In the genomic region with DNA sequence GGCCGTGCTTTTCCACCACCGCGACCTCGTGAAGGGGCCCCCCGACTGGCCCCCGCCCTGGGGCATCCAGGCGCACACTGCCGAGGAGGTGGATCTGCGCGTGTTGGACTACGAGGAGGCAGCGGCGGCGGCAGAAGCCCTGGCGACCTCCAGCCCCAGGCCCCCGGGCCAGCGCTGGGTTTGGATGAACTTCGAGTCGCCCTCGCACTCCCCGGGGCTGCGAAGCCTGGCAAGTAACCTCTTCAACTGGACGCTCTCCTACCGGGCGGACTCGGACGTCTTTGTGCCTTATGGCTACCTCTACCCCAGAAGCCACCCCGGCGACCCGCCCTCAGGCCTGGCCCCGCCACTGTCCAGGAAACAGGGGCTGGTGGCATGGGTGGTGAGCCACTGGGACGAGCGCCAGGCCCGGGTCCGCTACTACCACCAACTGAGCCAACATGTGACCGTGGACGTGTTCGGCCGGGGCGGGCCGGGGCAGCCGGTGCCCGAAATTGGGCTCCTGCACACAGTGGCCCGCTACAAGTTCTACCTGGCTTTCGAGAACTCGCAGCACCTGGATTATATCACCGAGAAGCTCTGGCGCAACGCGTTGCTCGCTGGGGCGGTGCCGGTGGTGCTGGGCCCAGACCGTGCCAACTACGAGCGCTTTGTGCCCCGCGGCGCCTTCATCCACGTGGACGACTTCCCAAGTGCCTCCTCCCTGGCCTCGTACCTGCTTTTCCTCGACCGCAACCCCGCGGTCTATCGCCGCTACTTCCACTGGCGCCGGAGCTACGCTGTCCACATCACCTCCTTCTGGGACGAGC, we compare ENCODE assay signal across 8 cellular contexts. TPM values are rescaled to one million over a fixed set of nuclear protein-coding genes. Genes with fewer than 3 reads are reported as not detected.
A peak's percentile ranks its signal among the peaks of the same experiment; 100 is the strongest.
DNase-seq lines count a peak whose midpoint lies in the region; ATAC-seq and TF ChIP-seq lines count a peak whose summit lies in the region.

No MANE protein-coding gene starts in this region.

- intact Hi-C loops in lower leg skin (cut with DNase I; ENCODE audit: low total_unique reads) (no loop called here), thyroid gland (cut with DNase I) (no loop called here)

- 19 to 35% methylated on average over 35 to 48 of the region's 72 CpGs for WGBS in lower leg skin, 2 donors
- WGBS in thyroid gland, 2 donors, result 49 to 93% methylated on average over 3 to 52 of the region's 72 CpGs

- peak overlapping the region in 2 of 3 donors; percentile 93 to 98 for H3K27ac ChIP-seq in thyroid gland

- H3K27me3 ChIP-seq in thyroid gland, result no peaks in the 10 kb centered on the region

- ATAC-seq in GM18511 (IDR thresholded peaks at IDR 0.05; ENCODE audit: unreplicated experiment), result no peak

- no peaks in the 10 kb centered on the region for H3K9me3 ChIP-seq in thyroid gland

- H3K4me1 ChIP-seq in thyroid gland, result peaks cover 11 to 32% of the 10 kb centered on the region in 2 donors

- TF ChIP-seq POLR2A in lower leg skin (IDR thresholded peaks at IDR 0.05) (no peak), thyroid gland (IDR thresholded peaks at IDR 0.05) (no peak)

- TF ChIP-seq CTCF in lower leg skin (IDR thresholded peaks at IDR 0.05), result no peak
- no peak for TF ChIP-seq CTCF in thyroid gland (IDR thresholded peaks at IDR 0.05)

- DNase-seq in AG20443 (ENCODE audit: low spot score), result peak; percentile 43
- no peak for DNase-seq in Jurkat, Clone E6-1 (ENCODE audit: low read depth, low spot score)
- DNase-seq in central memory CD4-positive, alpha-beta T cell, result peak; percentile 5
- DNase-seq in lower leg skin (ENCODE audit: low spot score in 2 of 2), result peak; percentile 46 to 90
- peak; percentile 25 to 35 for DNase-seq in thyroid gland
- no peak for DNase-seq in GOT3 (lab: John Stamatoyannopoulos, UW)
- no peak for DNase-seq in GM19240 (ENCODE audit: insufficient read length, low spot score)

- H3K36me3 ChIP-seq in thyroid gland, result no peaks in the 10 kb centered on the region

- peak overlapping the region; percentile 61 for H3K4me3 ChIP-seq in Jurkat, Clone E6-1 (ENCODE audit: low read length)
- H3K4me3 ChIP-seq in lower leg skin (ENCODE audit: low read depth, poor library complexity, severe bottlenecking) (peak overlapping the region; percentile 34), thyroid gland (replicated peaks in 1 of 3) (peak overlapping the region; percentile 8 to 78 (median 63))

RNA-seq across cellular contexts. Expression of a gene that starts 1.3 kb away (rescaled TPM):
- 6.6 TPM for polyA plus RNA-seq in Jurkat, Clone E6-1 (2012; ENCODE audit: insufficient read depth, insufficient read length)
- total RNA-seq in lower leg skin (1 to 10 TPM; 1.2 to 4.5 (median 2.3) TPM), thyroid gland (1 to 10 TPM; 3.8 to 7.4 (median 6.0) TPM)

RNA-seq across cellular contexts. Expression of a gene that starts 22.1 kb away (rescaled TPM):
- polyA plus RNA-seq in Jurkat, Clone E6-1 (2012; ENCODE audit: insufficient read depth, insufficient read length), result 0.31 TPM
- total RNA-seq in lower leg skin, result 1 to 10 TPM in 3 of 4 donors, under 1 TPM in 1; 0.67 to 3.3 (median 1.6) TPM
- 1 to 10 TPM; 1.5 to 5.1 (median 3.5) TPM for total RNA-seq in thyroid gland

RNA-seq across cellular contexts. Expression of a gene that starts 32.8 kb away (rescaled TPM):
- not detected for polyA plus RNA-seq in Jurkat, Clone E6-1 (2012; ENCODE audit: insufficient read depth, insufficient read length)
- total RNA-seq in lower leg skin (not detected), thyroid gland (not detected)

RNA-seq across cellular contexts. Expression of a gene that starts 51.3 kb away (rescaled TPM):
- polyA plus RNA-seq in Jurkat, Clone E6-1 (2012; ENCODE audit: insufficient read depth, insufficient read length), result 24.8 TPM
- total RNA-seq in lower leg skin, result 10 to 100 TPM in 3 of 4 donors, 1 to 10 TPM in 1; 7.1 to 19.6 (median 15.4) TPM
- total RNA-seq in thyroid gland, result 10 to 100 TPM; 29.8 to 61.4 (median 32.2) TPM

RNA-seq across cellular contexts. Expression of a gene that starts 51.4 kb away (rescaled TPM):
- 34.2 TPM for polyA plus RNA-seq in Jurkat, Clone E6-1 (2012; ENCODE audit: insufficient read depth, insufficient read length)
- total RNA-seq in lower leg skin, result 10 to 100 TPM; 11.7 to 25.3 (median 13.4) TPM
- total RNA-seq in thyroid gland, result 10 to 100 TPM; 18.4 to 25.0 (median 22.8) TPM

Comparison
In these comparisons a context has a peak if more than half of its experiments do, and no peak if none do; other contexts are left out.
1. DNase-seq: peak in AG20443 (single experiment), central memory CD4-positive, alpha-beta T cell (single experiment), lower leg skin (2 of 2) and thyroid gland (2 of 2); none in Jurkat, Clone E6-1 (single experiment), GOT3 (single experiment) and GM19240 (single experiment).
2. Peak in every context shown above with its lines, with median percentiles within 50 percentile points of each other: H3K4me3 ChIP-seq.